Comparison of ENCODE assay signal across 8 cellular contexts in genomic region chr12:26833692-26834168, GRCh38. TPM values are rescaled to one million over a fixed set of nuclear protein-coding genes. Genes with fewer than 3 reads are reported as not detected.
DNase-seq lines count a peak whose midpoint lies in the region; ATAC-seq and TF ChIP-seq lines count a peak whose summit lies in the region.

No MANE protein-coding gene starts in this region.

- H3K4me1 Mint-ChIP-seq in nephron progenitor cell, result peaks cover 27% of the 10 kb centered on the region

- H3K27me3 ChIP-seq in SK-N-SH (ENCODE audit: insufficient read depth) (no peaks in the 10 kb centered on the region), fibroblast of lung (ENCODE audit: control insufficient read depth, insufficient read depth, low read length) (no peaks in the 10 kb centered on the region), vagina (no peaks in the 10 kb centered on the region)

- H3F3A ChIP-seq in SK-N-SH (replicated peaks; ENCODE audit: insufficient read depth), result peaks cover 19% of the 10 kb centered on the region

- intact Hi-C loops in vagina (cut with DNase I), result loop anchor here (2.0 kb wide), 1 partner anchor 19 kb away; no protein-coding TSS in a partner anchor

- peak overlapping the region; percentile 60; the same call in 1 of the 2 replicates for H3K9ac ChIP-seq in SK-N-SH
- H3K9ac ChIP-seq in fibroblast of lung (ENCODE audit: insufficient read depth, low read length), result no peak overlapping the region

- H3K4me2 ChIP-seq in SK-N-SH, result peak overlapping the region; percentile 81
- peak overlapping the region; percentile 96 for H3K4me2 ChIP-seq in fibroblast of lung (ENCODE audit: extremely low read depth, insufficient read depth, low read length)

- peak overlapping the region in 1 of 2 experiments; percentile 77; a peak in 1 of 4 replicates for H3K27ac ChIP-seq in SK-N-SH (ENCODE audit: low read depth in 2 of 2, low read length in 1 of 2)
- H3K27ac ChIP-seq in fibroblast of lung (ENCODE audit: insufficient read depth, low read length), result peak overlapping the region; percentile 23
- H3K27ac ChIP-seq in vagina, result peak overlapping the region; percentile 91

- H3K36me3 ChIP-seq in SK-N-SH (replicated peaks in 1 of 2; ENCODE audit: control insufficient read depth in 1 of 2, insufficient read depth in 2 of 2, low read length in 1 of 2), result no peaks in the 10 kb centered on the region
- no peaks in the 10 kb centered on the region for H3K36me3 ChIP-seq in fibroblast of lung (ENCODE audit: control insufficient read depth, insufficient read depth, low read length)
- no peaks in the 10 kb centered on the region for H3K36me3 ChIP-seq in vagina

- no peaks in the 10 kb centered on the region for H4K20me1 ChIP-seq in SK-N-SH (ENCODE audit: insufficient read depth)
- H4K20me1 ChIP-seq in fibroblast of lung (ENCODE audit: control insufficient read depth, extremely low read depth, insufficient read depth, low read length), result no peaks in the 10 kb centered on the region

- TF ChIP-seq EP300 in SK-N-SH (IDR thresholded peaks at IDR 0.05; ENCODE audit: borderline replicate concordance in 1 of 2, low read depth in 1 of 2, low read length in 1 of 2), result no peak

- ATAC-seq in SK-N-SH treated with all-trans-retinoic acid at 6 μM for 48 hours, result no peak

- H2AFZ ChIP-seq in SK-N-SH (ENCODE audit: low read depth) (peak overlapping the region; percentile 96), fibroblast of lung (ENCODE audit: low read length) (peak overlapping the region; percentile 82)

- DNase-seq in SK-N-SH (peak; percentile 50), MV-4-11 (lab: John Stamatoyannopoulos, UW) (peak; percentile 52), fibroblast of lung (ENCODE audit: low read depth in 2 of 2) (peak; percentile 19 to 51), nephron progenitor cell (peak; percentile 57), vagina (ENCODE audit: extremely low spot score in 2 of 2) (no peak), NCI-H2081 (lab: John Stamatoyannopoulos, UW) (no peak)
- peak; percentile 66 for DNase-seq in activated CD8-positive, alpha-beta memory T cell treated with anti-CD3 and anti-CD28 coated beads, Interleukin-2, amount 50 U/mL, for 48 hours

- no peak for TF ChIP-seq RAD21 in SK-N-SH (IDR thresholded peaks at IDR 0.05; ENCODE audit: low read length)

- H3K9me3 Mint-ChIP-seq in nephron progenitor cell, result peaks cover 10% of the 10 kb centered on the region

- peaks cover 4% of the 10 kb centered on the region for H3K36me3 Mint-ChIP-seq in nephron progenitor cell (ENCODE audit: low read depth)

- peak overlapping the region; percentile 94 for H3K4me3 Mint-ChIP-seq in nephron progenitor cell

- H3K27ac Mint-ChIP-seq in nephron progenitor cell, result peak overlapping the region; percentile 99

- TF ChIP-seq POLR2A in vagina (IDR thresholded peaks at IDR 0.05), result no peak

- TF ChIP-seq CTCF in SK-N-SH (IDR thresholded peaks at IDR 0.05), result no peak
- TF ChIP-seq CTCF in fibroblast of lung (conservative IDR thresholded peaks at IDR 0.05 in 1 of 2, IDR thresholded peaks at IDR 0.05 in 1 of 2; ENCODE audit: low read depth in 1 of 2, low read length in 2 of 2), result no peak
- TF ChIP-seq CTCF in nephron progenitor cell (IDR thresholded peaks at IDR 0.05), result no peak
- no peak for TF ChIP-seq CTCF in vagina (IDR thresholded peaks at IDR 0.05)

- no peaks in the 10 kb centered on the region for H3K9me2 ChIP-seq in SK-N-SH

- peaks cover 30% of the 10 kb centered on the region for H3K79me2 ChIP-seq in SK-N-SH (ENCODE audit: insufficient read depth)
- peaks cover 8% of the 10 kb centered on the region for H3K79me2 ChIP-seq in fibroblast of lung (ENCODE audit: control insufficient read depth, insufficient read depth, low read length)

- H3K9me3 ChIP-seq in SK-N-SH (no peaks in the 10 kb centered on the region), fibroblast of lung (ENCODE audit: control insufficient read depth, insufficient read depth, low read depth, low read length) (no peaks in the 10 kb centered on the region), vagina (no peaks in the 10 kb centered on the region)

- H3K27me3 Mint-ChIP-seq in nephron progenitor cell (ENCODE audit: low read depth, poor library complexity), result peaks cover 15% of the 10 kb centered on the region

- POLR2A ChIA-PET in SK-N-SH (lab: Yijun Ruan, JAX), result interaction anchor here (0.8 to 2.1 kb wide), 6 partner anchors 12 to 180 kb away, joined by 3 to 10 read pairs (median 4); partner anchors contain the start of gene FGFR1OP2

- 26% methylated on average over 16 of the region's 23 CpGs for WGBS in SK-N-SH (ENCODE audit: low lambda C conversion rate)

- peak overlapping the region; percentile 76 to 92 for H3K4me3 ChIP-seq in SK-N-SH (ENCODE audit: low read depth in 2 of 2, low read length in 1 of 2)
- H3K4me3 ChIP-seq in fibroblast of lung (replicated peaks in 1 of 4; ENCODE audit: control extremely low read depth in 1 of 4, insufficient read depth in 1 of 4, low read depth in 3 of 4, low read length in 4 of 4), result peak overlapping the region; percentile 42 to 93 (median 60)
- peak overlapping the region; percentile 71 to 85 for H3K4me3 ChIP-seq in vagina

- H3K4me1 ChIP-seq in SK-N-SH (ENCODE audit: control insufficient read depth in 1 of 2, insufficient read depth in 2 of 2, low read depth in 1 of 2, low read length in 1 of 2), result peaks cover 5 to 13% of the 10 kb centered on the region in 2 experiments; a peak in 3 of 4 replicates
- peaks cover 5% of the 10 kb centered on the region for H3K4me1 ChIP-seq in fibroblast of lung (ENCODE audit: control insufficient read depth, extremely low read depth, insufficient read depth, low read length)
- peaks cover 25% of the 10 kb centered on the region for H3K4me1 ChIP-seq in vagina

- CTCF ChIA-PET in SK-N-SH (lab: Yijun Ruan, JAX), result interaction anchor here (0.6 to 4.4 kb wide), 26 partner anchors 9 to 720 kb away, joined by 3 to 27 read pairs (median 6); partner anchors contain the start of gene TM7SF3

TF ChIP-seq in SK-N-SH, 30 proteins besides CTCF, POLR2A, EP300 and RAD21 (continues in another document):
- TF ChIP-seq POLR2AphosphoS5 (IDR thresholded peaks at IDR 0.05; ENCODE audit: low read depth, low read length) (no peak), SIN3A (IDR thresholded peaks at IDR 0.05; ENCODE audit: borderline replicate concordance, low read depth, low read length) (no peak), TAF1 (IDR thresholded peaks at IDR 0.05; ENCODE audit: borderline replicate concordance, low read depth, low read length) (no peak), SMC3 (IDR thresholded peaks at IDR 0.05; ENCODE audit: low read depth, low read length) (no peak), EZH2phosphoT487 (IDR thresholded peaks at IDR 0.05; ENCODE audit: borderline replicate concordance, low read depth) (no peak), GABPA (IDR thresholded peaks at IDR 0.05; ENCODE audit: low read depth) (no peak), FOXM1 (IDR thresholded peaks at IDR 0.05; ENCODE audit: low read depth) (no peak), MAX (IDR thresholded peaks at IDR 0.05; ENCODE audit: low read depth) (no peak)

TF ChIP-seq in SK-N-SH treated with all-trans-retinoic acid at 6 μM for 48 hours, 23 proteins besides CTCF, POLR2A, EP300 and RAD21:
- no peak for TF ChIP-seq CSDC2 (CRISPR knock-in tag; IDR thresholded peaks at IDR 0.05)

RNA-seq across cellular contexts. Expression of gene ITPR2, which starts 0.7 kb away (rescaled TPM):
- polyA plus RNA-seq in SK-N-SH (2012; rRNA removed) (2.3 and 3.0 TPM in 2 replicates), fibroblast of lung (3.6 and 5.1 TPM in 2 replicates)
- 2.8 and 3.8 TPM in 2 replicates for polyA plus RNA-seq in SK-N-SH (2012; cell fraction: cytosol; rRNA removed)
- 1.4 and 2.9 TPM in 2 replicates for polyA plus RNA-seq in SK-N-SH (2012; cell fraction: nucleus; rRNA removed)
- total RNA-seq in fibroblast of lung (13.6 and 24.6 TPM in 2 replicates), vagina (48.1 TPM)
- 2.9 and 3.4 TPM in 2 replicates for polyA plus RNA-seq in fibroblast of lung (2012)
- 5.1 and 5.7 TPM in 2 replicates for polyA minus RNA-seq in fibroblast of lung (ENCODE audit: low replicate concordance)

Comparison
In these comparisons a context has a peak if more than half of its experiments do, and no peak if none do; other contexts are left out.
1. DNase-seq: peak in SK-N-SH (single experiment), MV-4-11 (single experiment), activated CD8-positive, alpha-beta memory T cell treated with anti-CD3 and anti-CD28 coated beads, Interleukin-2, amount 50 U/mL, for 48 hours (single experiment), fibroblast of lung (2 of 2) and nephron progenitor cell (single experiment); none in vagina (0 of 2) and NCI-H2081 (0 of 2).
2. Peak in every context shown above with its lines, with median percentiles within 50 percentile points of each other: H3K4me3 ChIP-seq.